ENCODE assay signal across 8 cellular contexts in genomic region chr15:84878504-84878903, GRCh38. TPM values are rescaled to one million over a fixed set of nuclear protein-coding genes. Genes with fewer than 3 reads are reported as not detected.
DNase-seq lines count a peak whose midpoint lies in the region; ATAC-seq and TF ChIP-seq lines count a peak whose summit lies in the region.

No MANE protein-coding gene starts in this region.

- TF ChIP-seq EP300 in esophagus muscularis mucosa (IDR thresholded peaks at IDR 0.05) = no peak

- no peaks in the 10 kb centered on the region for H3K36me3 Mint-ChIP-seq in activated CD8-positive, alpha-beta memory T cell treated with anti-CD3 and anti-CD28 coated beads, Interleukin-2, amount 10 ng/mL, durations not matched to agents 7 days and 5 days
- no peaks in the 10 kb centered on the region for H3K36me3 Mint-ChIP-seq in nephron (ENCODE audit: low read depth)
- H3K36me3 Mint-ChIP-seq in stimulated activated memory B cell treated with anti-CD40 and anti-IgM and Interleukin-4, amounts not matched to agents 10 μg/mL and 1 μg/mL and 100 μg/mL, for 72 hours = no peaks in the 10 kb centered on the region

- no peak overlapping the region for H3K4me3 ChIP-seq in esophagus muscularis mucosa

- H3K27me3 ChIP-seq in esophagus muscularis mucosa = peaks cover 0 to 13% (median 0%) of the 10 kb centered on the region in 4 donors

- ATAC-seq in Right ventricle myocardium inferior = peak; percentile 61
- ATAC-seq in activated CD8-positive, alpha-beta memory T cell treated with anti-CD3 and anti-CD28 coated beads, Interleukin-2, amount 10 ng/mL, durations not matched to agents 7 days and 5 days = peak; percentile 85
- peak; percentile 62 for ATAC-seq in stimulated activated memory B cell treated with anti-CD40 and anti-IgM and Interleukin-4, amounts not matched to agents 10 μg/mL and 1 μg/mL and 100 μg/mL, for 72 hours
- no peak for ATAC-seq in GM21619 (IDR thresholded peaks at IDR 0.05; ENCODE audit: unreplicated experiment)

- TF ChIP-seq POLR2A in esophagus muscularis mucosa (IDR thresholded peaks at IDR 0.05; ENCODE audit: low read depth) = no peak

- H3K27ac Mint-ChIP-seq in activated CD8-positive, alpha-beta memory T cell treated with anti-CD3 and anti-CD28 coated beads, Interleukin-2, amount 10 ng/mL, durations not matched to agents 7 days and 5 days = no peak overlapping the region
- H3K27ac Mint-ChIP-seq in nephron = no peak overlapping the region
- no peak overlapping the region for H3K27ac Mint-ChIP-seq in stimulated activated memory B cell treated with anti-CD40 and anti-IgM and Interleukin-4, amounts not matched to agents 10 μg/mL and 1 μg/mL and 100 μg/mL, for 72 hours

- no peaks in the 10 kb centered on the region for H3K9me3 ChIP-seq in esophagus muscularis mucosa

- H3K9me3 Mint-ChIP-seq in activated CD8-positive, alpha-beta memory T cell treated with anti-CD3 and anti-CD28 coated beads, Interleukin-2, amount 10 ng/mL, durations not matched to agents 7 days and 5 days (ENCODE audit: low read depth) = no peaks in the 10 kb centered on the region
- H3K9me3 Mint-ChIP-seq in nephron = no peaks in the 10 kb centered on the region
- H3K9me3 Mint-ChIP-seq in stimulated activated memory B cell treated with anti-CD40 and anti-IgM and Interleukin-4, amounts not matched to agents 10 μg/mL and 1 μg/mL and 100 μg/mL, for 72 hours = no peaks in the 10 kb centered on the region

- no peak for DNase-seq in Right ventricle myocardium inferior (ENCODE audit: missing footprints)
- DNase-seq in cardiac septum (ENCODE audit: low spot score) = no peak
- peak; percentile 14 for DNase-seq in NCI-H774 (lab: John Stamatoyannopoulos, UW)
- peak; percentile 78 for DNase-seq in activated CD8-positive, alpha-beta memory T cell treated with anti-CD3 and anti-CD28 coated beads, Interleukin-2, amount 10 ng/mL, durations not matched to agents 7 days and 5 days
- no peak for DNase-seq in esophagus muscularis mucosa (ENCODE audit: extremely low spot score)

- H3K27ac ChIP-seq in esophagus muscularis mucosa (replicated peaks in 1 of 4) = no peak overlapping the region

- CTCF ChIA-PET in activated CD8-positive, alpha-beta memory T cell treated with anti-CD3 and anti-CD28 coated beads, Interleukin-2, amount 10 ng/mL, durations not matched to agents 7 days and 5 days (lab: Charles Lee) = interaction anchor here (0.7 to 2.4 kb wide), 18 partner anchors 9 to 307 kb away, joined by 3 to 24 read pairs (median 4); partner anchors contain the start of genes WDR73 and ZSCAN2

- H3K4me1 ChIP-seq in esophagus muscularis mucosa = peaks cover 0 to 7% (median 2%) of the 10 kb centered on the region in 4 donors

- no peak overlapping the region for H3K4me3 Mint-ChIP-seq in activated CD8-positive, alpha-beta memory T cell treated with anti-CD3 and anti-CD28 coated beads, Interleukin-2, amount 10 ng/mL, durations not matched to agents 7 days and 5 days
- H3K4me3 Mint-ChIP-seq in nephron = no peak overlapping the region
- H3K4me3 Mint-ChIP-seq in stimulated activated memory B cell treated with anti-CD40 and anti-IgM and Interleukin-4, amounts not matched to agents 10 μg/mL and 1 μg/mL and 100 μg/mL, for 72 hours = no peak overlapping the region

- TF ChIP-seq CTCF in esophagus muscularis mucosa (IDR thresholded peaks at IDR 0.05) (peak; percentile 57 to 72 (median 65)), nephron (IDR thresholded peaks at IDR 0.05; ENCODE audit: unreplicated experiment in 3 of 3) (peak; percentile 35 to 51 (median 39))

- peaks cover 7% of the 10 kb centered on the region for H3K27me3 Mint-ChIP-seq in activated CD8-positive, alpha-beta memory T cell treated with anti-CD3 and anti-CD28 coated beads, Interleukin-2, amount 10 ng/mL, durations not matched to agents 7 days and 5 days
- H3K27me3 Mint-ChIP-seq in nephron (ENCODE audit: low read depth) = peaks cover 6% of the 10 kb centered on the region
- H3K27me3 Mint-ChIP-seq in stimulated activated memory B cell treated with anti-CD40 and anti-IgM and Interleukin-4, amounts not matched to agents 10 μg/mL and 1 μg/mL and 100 μg/mL, for 72 hours = no peaks in the 10 kb centered on the region

- peaks cover 4% of the 10 kb centered on the region for H3K4me1 Mint-ChIP-seq in activated CD8-positive, alpha-beta memory T cell treated with anti-CD3 and anti-CD28 coated beads, Interleukin-2, amount 10 ng/mL, durations not matched to agents 7 days and 5 days
- peaks cover 14% of the 10 kb centered on the region for H3K4me1 Mint-ChIP-seq in nephron
- no peaks in the 10 kb centered on the region for H3K4me1 Mint-ChIP-seq in stimulated activated memory B cell treated with anti-CD40 and anti-IgM and Interleukin-4, amounts not matched to agents 10 μg/mL and 1 μg/mL and 100 μg/mL, for 72 hours

- intact Hi-C loops in Right ventricle myocardium inferior (cut with DNase I) (no loop called here), cardiac septum (cut with DNase I) (no loop called here), esophagus muscularis mucosa (cut with DNase I) (loop anchor here (5.0 kb wide), 1 partner anchor 291 kb away; no protein-coding TSS in a partner anchor)

- H3K36me3 ChIP-seq in esophagus muscularis mucosa = no peaks in the 10 kb centered on the region

- WGBS in esophagus muscularis mucosa = 50% methylated on average over 4 of the region's 4 CpGs

RNA-seq across cellular contexts. Expression of gene SLC28A1, which starts 6.0 kb away (rescaled TPM):
- total RNA-seq in Right ventricle myocardium inferior (0.24 TPM), cardiac septum (0.83 TPM), esophagus muscularis mucosa (under 1 TPM in 1 of 4 donors, not detected in 3; 0.23 TPM)
- total RNA-seq in activated CD8-positive, alpha-beta memory T cell treated with anti-CD3 and anti-CD28 coated beads, Interleukin-2, amount 10 ng/mL, durations not matched to agents 7 days and 5 days = not detected

Comparison
In these comparisons a context has a peak if more than half of its experiments do, and no peak if none do; other contexts are left out.
1. DNase-seq: peak in NCI-H774 (single experiment) and activated CD8-positive, alpha-beta memory T cell treated with anti-CD3 and anti-CD28 coated beads, Interleukin-2, amount 10 ng/mL, durations not matched to agents 7 days and 5 days (single experiment); none in Right ventricle myocardium inferior (single experiment), cardiac septum (single experiment) and esophagus muscularis mucosa (single experiment).